In the genomic region with DNA sequence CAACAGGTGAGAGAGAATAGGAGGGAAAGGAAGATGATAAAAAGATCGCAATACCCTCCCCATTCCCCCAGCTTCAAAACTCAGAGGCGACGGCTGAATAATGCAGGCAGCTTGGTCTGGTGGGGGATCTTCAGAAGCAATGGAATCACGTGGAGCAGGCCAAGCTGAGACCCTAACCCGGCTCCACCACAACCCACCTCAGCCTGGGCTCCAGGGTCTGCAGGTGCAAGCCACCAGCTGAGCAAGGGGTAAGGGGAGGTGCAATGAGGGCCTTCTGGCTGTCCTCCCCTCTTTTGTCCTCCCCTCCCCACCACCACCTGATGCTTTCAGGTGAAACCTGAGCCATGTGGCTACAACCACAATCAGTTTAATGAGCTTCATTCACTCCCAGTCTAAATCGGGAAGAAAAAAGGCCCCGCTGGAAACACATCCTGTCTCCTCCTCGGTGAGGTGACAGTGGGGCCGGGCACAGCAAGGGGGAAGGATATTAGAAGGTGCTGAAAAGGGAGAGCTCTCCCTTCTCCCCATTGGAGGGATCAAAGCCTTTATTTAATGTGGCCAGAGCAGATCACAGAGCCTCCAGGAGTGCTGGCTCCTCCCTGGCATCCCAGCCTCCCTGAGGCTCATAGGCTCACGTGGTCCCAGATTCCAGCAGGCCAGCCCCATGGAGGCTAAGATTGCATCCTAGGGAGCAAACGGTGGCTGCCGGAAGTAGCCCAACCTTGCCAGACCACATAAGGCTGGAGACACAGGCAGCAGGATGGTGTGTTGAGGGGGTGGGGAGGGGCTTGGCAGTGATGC, we compare ENCODE assay signal across 15 cellular contexts.
DNase-seq lines count a peak whose midpoint lies in the region; ATAC-seq, FAIRE-seq and TF ChIP-seq lines count a peak whose summit lies in the region.
"Had no signal": no experiment of that assay in that cellular context is flagged by ENCODE, and none has a peak within 500 bp of the region (broad histone marks: within the 10 kb centered on the region; RNA-seq: fewer than 3 reads in every experiment).

No MANE protein-coding gene starts in this region.

- no peak for TF ChIP-seq RAD21 in HepG2 (CRISPR knock-in tag; IDR thresholded peaks at IDR 0.05)

- no peak for DNase-seq in HepG2 (ENCODE audit: low spot score)
- DNase-seq in right lobe of liver = no peak
- DNase-seq in NCI-H2081 (lab: John Stamatoyannopoulos, UW) = peak; percentile 89 to 94
- peak; percentile 98 for DNase-seq in SW480 (ENCODE audit: low spot score)
- DNase-seq in sciatic nerve (ENCODE audit: low spot score) = no peak
- DNase-seq in endothelial cell (ENCODE audit: low spot score) = no peak
- DNase-seq in lower lobe of right lung = no peak
- DNase-seq: activated CD4-positive, alpha-beta T cell treated with anti-CD3 and anti-CD28 coated beads for 36 hours; activated T-cell treated with anti-CD3 and anti-CD28 coated beads, Interleukin-2, amount 50 U/mL, for 4 hours; dermis blood vessel endothelial cell; retina; stimulated activated CD4-positive, alpha-beta T cell treated with anti-CD3 and anti-CD28 coated beads, Interleukin-4, amount 100 ng/mL, for 4 hours; stimulated activated naive CD8-positive, alpha-beta T cell treated with anti-CD3 and anti-CD28 coated beads, Interleukin-15, Interleukin-2, amounts not matched to agents 100 U/mL and 50 U/mL, for 24 hours had no signal

- 93% methylated on average over 8 of the region's 12 CpGs for WGBS in HepG2 (ENCODE audit: low lambda C conversion rate)
- 65% methylated on average over 8 of the region's 12 CpGs for WGBS in right lobe of liver (ENCODE audit: insufficient coverage, low coverage, low lambda C conversion rate, missing lambda C conversion rate)

- H3K9me3 ChIP-seq in HepG2 (ENCODE audit: low read length) (no peaks in the 10 kb centered on the region), right lobe of liver (no peaks in the 10 kb centered on the region), lower lobe of right lung (no peaks in the 10 kb centered on the region)

- H3K4me3 ChIP-seq in HepG2 (replicated peaks in 1 of 3; ENCODE audit: insufficient read depth in 1 of 3, low read depth in 2 of 3, low read length in 3 of 3) (no peak overlapping the region), right lobe of liver (no peak overlapping the region), lower lobe of right lung (no peak overlapping the region)

- no peak overlapping the region for H3K4me3 Mint-ChIP-seq in endothelial cell (ENCODE audit: unreplicated experiment)
- H3K4me3 Mint-ChIP-seq: activated CD4-positive, alpha-beta T cell treated with anti-CD3 and anti-CD28 coated beads for 36 hours; activated T-cell treated with anti-CD3 and anti-CD28 coated beads, Interleukin-2, amount 50 U/mL, for 4 hours had no signal

- CTCF ChIA-PET in HepG2 (lab: Yijun Ruan, JAX; ENCODE audit: low intra/inter-chr PET ratio, low total read pairs) = no interaction called here

- no peak for TF ChIP-seq CTCF in HepG2 (CRISPR knock-in tag; IDR thresholded peaks at IDR 0.05)
- no peak for TF ChIP-seq CTCF in right lobe of liver (IDR thresholded peaks at IDR 0.05)
- no peak for TF ChIP-seq CTCF in endothelial cell (IDR thresholded peaks at IDR 0.05; ENCODE audit: unreplicated experiment)
- no peak for TF ChIP-seq CTCF in lower lobe of right lung (IDR thresholded peaks at IDR 0.05)

- no peak for TF ChIP-seq EP300 in HepG2 (IDR thresholded peaks at IDR 0.05; ENCODE audit: low read depth in 2 of 2, low read length in 2 of 2)
- TF ChIP-seq EP300 in HepG2 (CRISPR knock-in tag; IDR thresholded peaks at IDR 0.05; ENCODE audit: borderline replicate concordance) = no peak

- no peaks in the 10 kb centered on the region for H3K36me3 Mint-ChIP-seq in endothelial cell (ENCODE audit: low read depth, unreplicated experiment)

- TF ChIP-seq POLR2A in HepG2 (IDR thresholded peaks at IDR 0.05; ENCODE audit: insufficient read depth in 1 of 2, low read depth in 2 of 2, low read length in 2 of 2) (no peak), right lobe of liver (IDR thresholded peaks at IDR 0.05) (no peak)

- H3K27me3 ChIP-seq in HepG2 (ENCODE audit: control insufficient read depth in 1 of 2, insufficient read depth in 2 of 2, low read length in 2 of 2) (no peaks in the 10 kb centered on the region), right lobe of liver (no peaks in the 10 kb centered on the region), lower lobe of right lung (ENCODE audit: low read depth) (no peaks in the 10 kb centered on the region)

- no peak overlapping the region for H2AFZ ChIP-seq in HepG2 (ENCODE audit: low read length)

- H3K4me1 ChIP-seq in HepG2 (ENCODE audit: insufficient read depth, low read length) = peaks cover 30% of the 10 kb centered on the region
- H3K4me1 ChIP-seq in right lobe of liver = no peaks in the 10 kb centered on the region
- H3K4me1 ChIP-seq in lower lobe of right lung = peaks cover 7% of the 10 kb centered on the region

- peaks cover 4% of the 10 kb centered on the region for H3K4me1 Mint-ChIP-seq in endothelial cell (ENCODE audit: unreplicated experiment)
- H3K4me1 Mint-ChIP-seq: activated CD4-positive, alpha-beta T cell treated with anti-CD3 and anti-CD28 coated beads for 36 hours had no signal

- ATAC-seq in HepG2 (no peak), right lobe of liver (no peak), sciatic nerve (peak; percentile 40), HG02840 (IDR thresholded peaks at IDR 0.05; ENCODE audit: low FRiP score, unreplicated experiment) (no peak), lower lobe of right lung (no peak)
- ATAC-seq: activated CD4-positive, alpha-beta T cell treated with anti-CD3 and anti-CD28 coated beads for 36 hours; activated T-cell treated with anti-CD3 and anti-CD28 coated beads, Interleukin-2, amount 50 U/mL, for 4 hours; stimulated activated naive CD8-positive, alpha-beta T cell treated with anti-CD3 and anti-CD28 coated beads, Interleukin-15, Interleukin-2, amounts not matched to agents 100 U/mL and 50 U/mL, for 24 hours had no signal

- no peak for FAIRE-seq in HepG2 (lab: Jason Lieb, UNC)
- FAIRE-seq: astrocyte had no signal

- H3K4me2 ChIP-seq in HepG2 (ENCODE audit: low read depth, low read length) = no peak overlapping the region

- no peaks in the 10 kb centered on the region for H3K27me3 Mint-ChIP-seq in endothelial cell (ENCODE audit: unreplicated experiment)

- POLR2A ChIA-PET in HepG2 (lab: Yijun Ruan, JAX) = interaction anchor here (0.8 kb wide), 1 partner anchor 41 kb away, joined by 3 read pairs; no protein-coding TSS in a partner anchor

- peaks cover 1 to 10% of the 10 kb centered on the region in 2 experiments; a peak in 3 of 5 replicates for H3K36me3 ChIP-seq in HepG2 (replicated peaks in 1 of 2; ENCODE audit: control insufficient read depth in 1 of 2, insufficient read depth in 2 of 2, low read length in 2 of 2)
- no peaks in the 10 kb centered on the region for H3K36me3 ChIP-seq in right lobe of liver
- H3K36me3 ChIP-seq in lower lobe of right lung = no peaks in the 10 kb centered on the region

- H3K9ac ChIP-seq in HepG2 (ENCODE audit: insufficient read depth, low read depth, low read length) = no peak overlapping the region

- no TSS peak for BruUV-seq in HepG2 (replicated peaks; lab: Mats Ljungman, UMichigan)

- no peaks in the 10 kb centered on the region for H3K9me3 Mint-ChIP-seq in endothelial cell (ENCODE audit: unreplicated experiment)
- H3K9me3 Mint-ChIP-seq: activated T-cell treated with anti-CD3 and anti-CD28 coated beads, Interleukin-2, amount 50 U/mL, for 4 hours had no signal

- H4K20me1 ChIP-seq in HepG2 (ENCODE audit: insufficient read depth, low read length) = no peaks in the 10 kb centered on the region

- in situ Hi-C loops in HepG2 (cut with HindIII; ENCODE audit: extremely low pct_ligation_motif_present, low pct_unique_long_range_greater_than_20kb) = no loop called here

- intact Hi-C loops in HepG2 (cut with micrococcal nuclease; ENCODE audit: unreplicated experiment) = no loop called here
- intact Hi-C loops in right lobe of liver (cut with DNase I) = no loop called here
- intact Hi-C loops in sciatic nerve (cut with DNase I) = no loop called here
- intact Hi-C loops in lower lobe of right lung (cut with DNase I) = no loop called here

- no peak overlapping the region for H3K27ac Mint-ChIP-seq in endothelial cell (ENCODE audit: unreplicated experiment)
- H3K27ac Mint-ChIP-seq: activated CD4-positive, alpha-beta T cell treated with anti-CD3 and anti-CD28 coated beads for 36 hours had no signal

- no peak overlapping the region for H3K27ac ChIP-seq in HepG2 (ENCODE audit: extremely low read length, insufficient read depth, low read length)
- H3K27ac ChIP-seq in right lobe of liver = no peak overlapping the region
- no peak overlapping the region for H3K27ac ChIP-seq in lower lobe of right lung

- no peaks in the 10 kb centered on the region for H3K79me2 ChIP-seq in HepG2 (ENCODE audit: insufficient read depth, low read length)

TF ChIP-seq in HepG2, 621 proteins besides CTCF, POLR2A, EP300 and RAD21:
- TF ChIP-seq SAFB2 (CRISPR knock-in tag; IDR thresholded peaks at IDR 0.05; ENCODE audit: borderline replicate concordance, low read depth) (no peak), FOXO4 (CRISPR knock-in tag; conservative IDR thresholded peaks at IDR 0.05) (0 out of 2 replicates have a peak, but pooled peaks have one; percentile 74), ZNF570 (CRISPR knock-in tag; IDR thresholded peaks at IDR 0.05; ENCODE audit: borderline replicate concordance) (no peak), NFYB (CRISPR knock-in tag; IDR thresholded peaks at IDR 0.05) (no peak)

Comparison
In these comparisons a context has a peak if more than half of its experiments do, and no peak if none do; other contexts are left out.
1. DNase-seq: peak in NCI-H2081 (2 of 2) and SW480 (single experiment); none in HepG2 (single experiment), right lobe of liver (0 of 3), sciatic nerve (single experiment), endothelial cell (single experiment) and lower lobe of right lung (single experiment).